ENCODE assay signal across 8 cellular contexts in genomic region chr6:11197175-11197535, GRCh38. TPM values are rescaled to one million over a fixed set of nuclear protein-coding genes. Genes with fewer than 3 reads are reported as not detected.
A peak's percentile ranks its signal among the peaks of the same experiment; 100 is the strongest.
DNase-seq lines count a peak whose midpoint lies in the region; ATAC-seq and TF ChIP-seq lines count a peak whose summit lies in the region.
"Had no signal": no experiment of that assay in that cellular context is flagged by ENCODE, and none has a peak within 500 bp of the region (broad histone marks: within the 10 kb centered on the region; RNA-seq: fewer than 3 reads in every experiment).

No MANE protein-coding gene starts in this region.

- H3K36me3 ChIP-seq in SJCRH30 (no peaks in the 10 kb centered on the region), hepatocyte (replicated peaks; ENCODE audit: insufficient read depth, low read depth) (no peaks in the 10 kb centered on the region), smooth muscle cell (ENCODE audit: low read depth) (peaks cover 8% of the 10 kb centered on the region)

- no peaks in the 10 kb centered on the region for H3K27me3 ChIP-seq in SJCRH30
- no peaks in the 10 kb centered on the region for H3K27me3 ChIP-seq in hepatocyte
- no peaks in the 10 kb centered on the region for H3K27me3 ChIP-seq in smooth muscle cell (ENCODE audit: low read depth)

- H3K9me3 ChIP-seq in SJCRH30 (replicated peaks) (no peaks in the 10 kb centered on the region), hepatocyte (ENCODE audit: low read depth) (no peaks in the 10 kb centered on the region), smooth muscle cell (replicated peaks; ENCODE audit: low read depth) (no peaks in the 10 kb centered on the region)

- peaks cover 16% of the 10 kb centered on the region for H3K79me2 ChIP-seq in hepatocyte
- peaks cover 66% of the 10 kb centered on the region for H3K79me2 ChIP-seq in smooth muscle cell (ENCODE audit: low read depth)

- 31% methylated on average over 3 of the region's 3 CpGs for WGBS in hepatocyte (ENCODE audit: low lambda C conversion rate, missing lambda C conversion rate)
- 12% methylated on average over 3 of the region's 3 CpGs for WGBS in smooth muscle cell (ENCODE audit: low lambda C conversion rate)

- peaks cover 3% of the 10 kb centered on the region; the same call in 1 of the 2 replicates for H3K4me1 ChIP-seq in SJCRH30
- peaks cover 31% of the 10 kb centered on the region for H3K4me1 ChIP-seq in hepatocyte (ENCODE audit: insufficient read depth)
- H3K4me1 ChIP-seq in smooth muscle cell (ENCODE audit: low read depth): peaks cover 57% of the 10 kb centered on the region

- H3K4me2 ChIP-seq in hepatocyte (peak overlapping the region; percentile 3), smooth muscle cell (peak overlapping the region; percentile 79)

- H3F3A ChIP-seq in smooth muscle cell (ENCODE audit: low read depth): peaks cover 41% of the 10 kb centered on the region

- TF ChIP-seq CTCF in hepatocyte (IDR thresholded peaks at IDR 0.05; ENCODE audit: poor library complexity): no peak
- no peak for TF ChIP-seq CTCF in smooth muscle cell (IDR thresholded peaks at IDR 0.05; ENCODE audit: borderline replicate concordance, insufficient read depth, poor library complexity, severe bottlenecking)

- H3K9ac ChIP-seq in smooth muscle cell (ENCODE audit: low read depth): peak overlapping the region; percentile 83

- H3K27ac ChIP-seq in SJCRH30 (peak overlapping the region; percentile 72), hepatocyte (peak overlapping the region; percentile 52), smooth muscle cell (ENCODE audit: low read depth) (peak overlapping the region; percentile 97)

- H4K20me1 ChIP-seq in hepatocyte (ENCODE audit: insufficient read depth, poor library complexity, severe bottlenecking) (no peaks in the 10 kb centered on the region), smooth muscle cell (ENCODE audit: low read depth) (no peaks in the 10 kb centered on the region)

- ATAC-seq in HG03045 (IDR thresholded peaks at IDR 0.05; ENCODE audit: unreplicated experiment) (no peak), HG03175 (IDR thresholded peaks at IDR 0.05; ENCODE audit: unreplicated experiment) (no peak)

- H2AFZ ChIP-seq in hepatocyte (no peak overlapping the region), smooth muscle cell (ENCODE audit: low read depth) (no peak overlapping the region)

- no peaks in the 10 kb centered on the region for H3K9me2 ChIP-seq in hepatocyte (replicated peaks; ENCODE audit: insufficient read depth)

- DNase-seq in ELR (ENCODE audit: low read depth) (peak; percentile 67), SJCRH30 (peak; percentile 9 to 19), hepatocyte (ENCODE audit: low spot score) (no peak), smooth muscle cell (lab: John Stamatoyannopoulos, UW; ENCODE audit: unreplicated experiment) (no peak), T-helper 2 cell (no peak)
- DNase-seq: activated CD4-positive, alpha-beta T cell treated with anti-CD3 and anti-CD28 coated beads, Interleukin-2, amount 50 U/mL, for 4 hours had no signal

- peak overlapping the region; percentile 44 for H3K4me3 ChIP-seq in SJCRH30
- no peak overlapping the region for H3K4me3 ChIP-seq in hepatocyte
- H3K4me3 ChIP-seq in smooth muscle cell: no peak overlapping the region

RNA-seq across cellular contexts. Expression of gene NEDD9, which starts 35.3 kb away (rescaled TPM):
- total RNA-seq in SJCRH30 (2014; rRNA removed; shearing (Covaris generic)): 0.42 and 0.71 TPM in 2 replicates
- total RNA-seq in hepatocyte (55.1 and 57.3 TPM in 2 replicates), smooth muscle cell (127 and 139 TPM in 2 replicates)
- polyA plus RNA-seq in hepatocyte (59.3 and 67.1 TPM in 2 replicates), smooth muscle cell (75.2 and 85.6 TPM in 2 replicates)

Comparison
In these comparisons a context has a peak if more than half of its experiments do, and no peak if none do; other contexts are left out.
1. DNase-seq: peak in ELR (single experiment) and SJCRH30 (2 of 2); none in hepatocyte (single experiment), smooth muscle cell (single experiment) and T-helper 2 cell (0 of 5).
2. RNA of gene NEDD9, which starts 35.3 kb away (total RNA-seq): 127 to 139 TPM in smooth muscle cell and 55.1 to 57.3 TPM in hepatocyte; 0.42 to 0.71 TPM in SJCRH30; every median in the first group is over 10 times any median in the second.
3. Peak in every context shown above with its lines, with median percentiles within 50 percentile points of each other: H3K27ac ChIP-seq.